10 cellular contexts compared by ENCODE assay signal in genomic region chr16:24736758-24737157, GRCh38. TPM values are rescaled to one million over a fixed set of nuclear protein-coding genes. Genes with fewer than 3 reads are reported as not detected.
DNase-seq lines count a peak whose midpoint lies in the region; ATAC-seq, FAIRE-seq and TF ChIP-seq lines count a peak whose summit lies in the region.
"Had no signal": no experiment of that assay in that cellular context is flagged by ENCODE, and none has a peak within 500 bp of the region (broad histone marks: within the 10 kb centered on the region; RNA-seq: fewer than 3 reads in every experiment).

No MANE protein-coding gene starts in this region.

- H3K9me3 ChIP-seq in kidney (ENCODE audit: control insufficient read depth in 1 of 2, low read length in 2 of 2): no peaks in the 10 kb centered on the region
- no peaks in the 10 kb centered on the region for H3K9me3 ChIP-seq in thoracic aorta

- H3K36me3 Mint-ChIP-seq in activated B cell treated with CpG ODN at 0.5 μM for 24 hours (ENCODE audit: low read depth): peaks cover 49% of the 10 kb centered on the region

- H3K9me3 Mint-ChIP-seq in activated B cell treated with CpG ODN at 0.5 μM for 24 hours: no peaks in the 10 kb centered on the region

- H3K4me3 ChIP-seq in kidney (ENCODE audit: low read length in 2 of 2): no peak overlapping the region
- H3K4me3 ChIP-seq in thoracic aorta: peak overlapping the region; percentile 50

- TF ChIP-seq CTCF in activated B cell treated with CpG ODN at 0.5 μM for 24 hours (IDR thresholded peaks at IDR 0.05) (no peak), kidney (IDR thresholded peaks at IDR 0.05; ENCODE audit: borderline replicate concordance, extremely low read depth, insufficient read depth) (no peak), thoracic aorta (IDR thresholded peaks at IDR 0.05) (no peak)

- peak overlapping the region; percentile 79 for H3K27ac Mint-ChIP-seq in activated B cell treated with CpG ODN at 0.5 μM for 24 hours

- H3K27me3 Mint-ChIP-seq in activated B cell treated with CpG ODN at 0.5 μM for 24 hours: no peaks in the 10 kb centered on the region

- H3K27ac ChIP-seq in kidney (ENCODE audit: low read depth in 2 of 2, low read length in 2 of 2) (peak overlapping the region; percentile 35 to 71), thoracic aorta (peak overlapping the region; percentile 68 to 72)
- H3K27ac ChIP-seq: VCaP had no signal

- H3K36me3 ChIP-seq in kidney (ENCODE audit: control insufficient read depth in 1 of 2, insufficient read depth in 2 of 2, low read length in 2 of 2): no peaks in the 10 kb centered on the region
- H3K36me3 ChIP-seq in thoracic aorta: no peaks in the 10 kb centered on the region

- no peaks in the 10 kb centered on the region for H3K27me3 ChIP-seq in thoracic aorta (replicated peaks; ENCODE audit: insufficient read depth)

- H3K4me1 ChIP-seq in kidney (ENCODE audit: control insufficient read depth in 1 of 2, insufficient read depth in 1 of 2, low read depth in 1 of 2, low read length in 2 of 2) (peaks cover 33 to 69% of the 10 kb centered on the region in 2 donors), thoracic aorta (ENCODE audit: control insufficient read depth in 1 of 2, low read depth in 2 of 2) (peaks cover 69 to 96% of the 10 kb centered on the region in 2 donors)

- intact Hi-C loops in activated B cell treated with CpG ODN at 0.5 μM for 24 hours (cut with micrococcal nuclease): no loop called here
- intact Hi-C loops in kidney (cut with DNase I): no loop called here

- CTCF ChIA-PET in activated B cell treated with CpG ODN at 0.5 μM for 24 hours (lab: Charles Lee): interaction anchor here (0.6 kb wide), 1 partner anchor 399 kb away, joined by 3 read pairs; no protein-coding TSS in a partner anchor

- DNase-seq in NCI-H146 (lab: John Stamatoyannopoulos, UW) (peak; percentile 21), NCI-H146 treated with DMSO at 0.1 percent for 48 hours (lab: John Stamatoyannopoulos, UW; ENCODE audit: unreplicated experiment) (no peak), activated B cell treated with CpG ODN at 0.5 μM for 24 hours (no peak), kidney (no peak), thoracic aorta (ENCODE audit: low spot score) (no peak), OCI-M2 (lab: John Stamatoyannopoulos, UW; ENCODE audit: unreplicated experiment) (no peak)
- no peak for DNase-seq in activated CD8-positive, alpha-beta memory T cell treated with anti-CD3 and anti-CD28 coated beads, Interleukin-2, amount 50 U/mL, for 48 hours
- DNase-seq: activated effector memory CD4-positive, alpha-beta T cell treated with Interleukin-2 at 50 U/mL for 16 hours had no signal

- H3K4me3 Mint-ChIP-seq in activated B cell treated with CpG ODN at 0.5 μM for 24 hours: no peak overlapping the region

- no peak for FAIRE-seq in kidney (lab: Jason Lieb, UNC)

- POLR2A ChIA-PET in activated B cell treated with CpG ODN at 0.5 μM for 24 hours (lab: Charles Lee): interaction anchor here (0.7 kb wide), 1 partner anchor 1468 kb away, joined by 4 read pairs; no protein-coding TSS in a partner anchor

- no peak overlapping the region for H3K9ac ChIP-seq in kidney (ENCODE audit: low read length in 2 of 2)

- peaks cover 86% of the 10 kb centered on the region for H3K4me1 Mint-ChIP-seq in activated B cell treated with CpG ODN at 0.5 μM for 24 hours

- ATAC-seq in activated B cell treated with CpG ODN at 0.5 μM for 24 hours (ENCODE audit: low read depth) (no peak), thoracic aorta (ENCODE audit: insufficient number of reproducible peaks, low FRiP score, low read depth) (no peak), GM21447 (IDR thresholded peaks at IDR 0.05; ENCODE audit: unreplicated experiment) (no peak)

RNA-seq across cellular contexts. Expression of gene TNRC6A, which starts 7.3 kb away (rescaled TPM):
- total RNA-seq in activated B cell treated with CpG ODN at 0.5 μM for 24 hours: 57.9 and 68.5 TPM in 2 replicates
- 61.9 TPM for total RNA-seq in kidney
- polyA plus RNA-seq in kidney (ENCODE audit: insufficient read depth, low read depth, low replicate concordance): 8.0 TPM
- 10 to 100 TPM; 45.6 to 85.4 TPM for total RNA-seq in thoracic aorta
